Comparison of ENCODE assay signal across 14 cellular contexts in the genomic region with DNA sequence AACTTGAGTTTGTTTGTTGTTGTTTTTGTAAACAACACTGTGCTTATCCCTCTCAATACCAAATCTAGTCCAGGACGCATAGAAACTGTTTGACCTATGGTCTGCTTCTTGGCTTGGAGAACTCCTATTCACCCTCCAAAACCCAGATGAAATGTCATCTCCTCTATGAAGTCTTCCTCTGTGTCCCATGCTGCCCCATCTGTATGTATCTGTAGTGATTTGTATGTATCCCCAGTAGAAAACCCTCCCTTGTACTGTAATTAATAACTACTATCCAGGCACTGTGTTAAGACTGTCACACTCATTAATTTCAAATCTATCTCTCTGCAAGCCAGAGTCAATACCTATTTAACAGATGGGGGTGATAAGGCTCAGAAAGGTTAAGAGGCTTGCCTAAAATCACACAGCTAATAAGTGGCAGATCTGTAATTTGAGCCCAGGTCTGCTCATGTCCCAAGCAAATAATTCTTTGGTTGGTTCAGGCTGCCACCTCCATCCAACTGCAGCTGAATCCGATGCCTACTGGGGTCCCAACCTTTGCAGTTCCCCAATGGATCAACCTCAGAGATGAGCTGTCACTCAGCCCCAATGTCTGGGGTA. TPM values are rescaled to one million over a fixed set of nuclear protein-coding genes. Genes with fewer than 3 reads are reported as not detected.
DNase-seq lines count a peak whose midpoint lies in the region; ATAC-seq and TF ChIP-seq lines count a peak whose summit lies in the region.
"Had no signal": no experiment of that assay in that cellular context is flagged by ENCODE, and none has a peak within 500 bp of the region (broad histone marks: within the 10 kb centered on the region; RNA-seq: fewer than 3 reads in every experiment).

No MANE protein-coding gene starts in this region.

- H3K27me3 ChIP-seq in iPS-20b (ENCODE audit: insufficient read depth, low read length) (no peaks in the 10 kb centered on the region), psoas muscle (ENCODE audit: insufficient read depth in 3 of 3, low read length in 2 of 3) (peaks cover 0 to 3% (median 0%) of the 10 kb centered on the region in 3 donors)

- intact Hi-C loops in activated T-helper 1 cell treated with anti-CD3 and anti-CD28 coated beads, Interleukin-12 subunit alpha, Interleukin-12 subunit beta, Interleukin-2, Interleukin-4 antibody, amounts not matched to agents 30 ng/mL and 10 ng/mL and 1 ng/mL, durations not matched to agents 14 hours and 24 hours and 36 hours (cut with micrococcal nuclease), result no loop called here
- intact Hi-C loops in psoas muscle (cut with DNase I), result no loop called here

- no peak for TF ChIP-seq CTCF in HEK293 (tag by site-specific recombination; IDR thresholded peaks at IDR 0.05)
- no peak for TF ChIP-seq CTCF in psoas muscle (IDR thresholded peaks at IDR 0.05)

- no peak overlapping the region for H3K27ac ChIP-seq in HEK293 (ENCODE audit: extremely low read depth, low read depth, low read length)
- peak overlapping the region; percentile 60 for H3K27ac ChIP-seq in iPS-20b (ENCODE audit: low read length)
- no peak overlapping the region for H3K27ac ChIP-seq in psoas muscle
- H3K27ac ChIP-seq: epithelial cell of prostate had no signal

- H3K4me3 ChIP-seq in HEK293 (ENCODE audit: low read depth, low read length) (no peak overlapping the region), iPS-20b (ENCODE audit: low read length) (peak overlapping the region; percentile 27; the same call in 1 of the 2 replicates), psoas muscle (no peak overlapping the region)
- H3K4me3 ChIP-seq: GM12878, lung had no signal

- H3K9me3 Mint-ChIP-seq in activated T-helper 1 cell treated with anti-CD3 and anti-CD28 coated beads, Interleukin-12 subunit alpha, Interleukin-12 subunit beta, Interleukin-2, Interleukin-4 antibody, amounts not matched to agents 30 ng/mL and 10 ng/mL and 1 ng/mL, durations not matched to agents 14 hours and 24 hours and 36 hours, result no peaks in the 10 kb centered on the region
- H3K9me3 Mint-ChIP-seq in stimulated activated effector memory CD8-positive, alpha-beta T cell treated with anti-CD3 and anti-CD28 coated beads, Interleukin-12 subunit alpha, Interleukin-12 subunit beta, amount 100 ng/mL, for 72 hours, result no peaks in the 10 kb centered on the region

- H3K9me3 ChIP-seq in HEK293 (ENCODE audit: control insufficient read depth, insufficient read depth, low read depth, low read length) (no peaks in the 10 kb centered on the region), iPS-20b (ENCODE audit: insufficient read depth, low read depth, low read length) (no peaks in the 10 kb centered on the region), psoas muscle (no peaks in the 10 kb centered on the region)

- no peak for ATAC-seq in stimulated activated effector memory CD8-positive, alpha-beta T cell treated with anti-CD3 and anti-CD28 coated beads, Interleukin-12 subunit alpha, Interleukin-12 subunit beta, amount 100 ng/mL, for 72 hours
- ATAC-seq in HG03175 (IDR thresholded peaks at IDR 0.05; ENCODE audit: unreplicated experiment) (no peak), HG03025 (IDR thresholded peaks at IDR 0.05; ENCODE audit: low FRiP score, unreplicated experiment) (no peak), psoas muscle (no peak)
- ATAC-seq: GM12878 had no signal

- 89 to 95% (median 92%) methylated on average over 2 of the region's 2 CpGs for WGBS in psoas muscle, 3 donors

- H3K27me3 Mint-ChIP-seq in activated T-helper 1 cell treated with anti-CD3 and anti-CD28 coated beads, Interleukin-12 subunit alpha, Interleukin-12 subunit beta, Interleukin-2, Interleukin-4 antibody, amounts not matched to agents 30 ng/mL and 10 ng/mL and 1 ng/mL, durations not matched to agents 14 hours and 24 hours and 36 hours (ENCODE audit: insufficient read depth), result no peaks in the 10 kb centered on the region

- POLR2A ChIA-PET in HEK293 (lab: Yijun Ruan, JAX), result no interaction called here

- H3K9ac ChIP-seq in iPS-20b (ENCODE audit: low read depth, low read length), result peak overlapping the region; percentile 64

- H3K4me1 ChIP-seq in HEK293 (ENCODE audit: control insufficient read depth, insufficient read depth, low read length) (peaks cover 18% of the 10 kb centered on the region), iPS-20b (ENCODE audit: insufficient read depth, low read length) (peaks cover 39% of the 10 kb centered on the region), psoas muscle (peaks cover 13% of the 10 kb centered on the region)

- peaks cover 24% of the 10 kb centered on the region for H3K36me3 Mint-ChIP-seq in activated T-helper 1 cell treated with anti-CD3 and anti-CD28 coated beads, Interleukin-12 subunit alpha, Interleukin-12 subunit beta, Interleukin-2, Interleukin-4 antibody, amounts not matched to agents 30 ng/mL and 10 ng/mL and 1 ng/mL, durations not matched to agents 14 hours and 24 hours and 36 hours (ENCODE audit: low read depth)
- H3K36me3 Mint-ChIP-seq in stimulated activated effector memory CD8-positive, alpha-beta T cell treated with anti-CD3 and anti-CD28 coated beads, Interleukin-12 subunit alpha, Interleukin-12 subunit beta, amount 100 ng/mL, for 72 hours, result peaks cover 9% of the 10 kb centered on the region

- H3K4me1 Mint-ChIP-seq in activated T-helper 1 cell treated with anti-CD3 and anti-CD28 coated beads, Interleukin-12 subunit alpha, Interleukin-12 subunit beta, Interleukin-2, Interleukin-4 antibody, amounts not matched to agents 30 ng/mL and 10 ng/mL and 1 ng/mL, durations not matched to agents 14 hours and 24 hours and 36 hours (ENCODE audit: low read depth), result peaks cover 33% of the 10 kb centered on the region
- H3K4me1 Mint-ChIP-seq in stimulated activated effector memory CD8-positive, alpha-beta T cell treated with anti-CD3 and anti-CD28 coated beads, Interleukin-12 subunit alpha, Interleukin-12 subunit beta, amount 100 ng/mL, for 72 hours, result peaks cover 53% of the 10 kb centered on the region

- CTCF ChIA-PET in HEK293 (lab: Yijun Ruan, JAX), result interaction anchor here (0.5 to 1.3 kb wide), 3 partner anchors 44 to 731 kb away, joined by 3 to 4 read pairs (median 3); no protein-coding TSS in a partner anchor

- H3K27ac Mint-ChIP-seq in activated T-helper 1 cell treated with anti-CD3 and anti-CD28 coated beads, Interleukin-12 subunit alpha, Interleukin-12 subunit beta, Interleukin-2, Interleukin-4 antibody, amounts not matched to agents 30 ng/mL and 10 ng/mL and 1 ng/mL, durations not matched to agents 14 hours and 24 hours and 36 hours, result peak overlapping the region; percentile 36
- peak overlapping the region; percentile 41 for H3K27ac Mint-ChIP-seq in stimulated activated effector memory CD8-positive, alpha-beta T cell treated with anti-CD3 and anti-CD28 coated beads, Interleukin-12 subunit alpha, Interleukin-12 subunit beta, amount 100 ng/mL, for 72 hours

- H3K36me3 ChIP-seq in HEK293 (ENCODE audit: control insufficient read depth in 2 of 2, insufficient read depth in 1 of 2, low read length in 2 of 2) (no peaks in the 10 kb centered on the region), iPS-20b (ENCODE audit: insufficient read depth, low read depth, low read length) (no peaks in the 10 kb centered on the region), psoas muscle (ENCODE audit: insufficient read depth in 1 of 2, low read depth in 1 of 2) (no peaks in the 10 kb centered on the region)

- H3K4me3 Mint-ChIP-seq in activated T-helper 1 cell treated with anti-CD3 and anti-CD28 coated beads, Interleukin-12 subunit alpha, Interleukin-12 subunit beta, Interleukin-2, Interleukin-4 antibody, amounts not matched to agents 30 ng/mL and 10 ng/mL and 1 ng/mL, durations not matched to agents 14 hours and 24 hours and 36 hours, result no peak overlapping the region
- H3K4me3 Mint-ChIP-seq in stimulated activated effector memory CD8-positive, alpha-beta T cell treated with anti-CD3 and anti-CD28 coated beads, Interleukin-12 subunit alpha, Interleukin-12 subunit beta, amount 100 ng/mL, for 72 hours, result no peak overlapping the region

- DNase-seq in activated T-helper 1 cell treated with anti-CD3 and anti-CD28 coated beads, Interleukin-12 subunit alpha, Interleukin-12 subunit beta, Interleukin-2, Interleukin-4 antibody, amounts not matched to agents 30 ng/mL and 10 ng/mL and 1 ng/mL, durations not matched to agents 14 hours and 24 hours and 36 hours (ENCODE audit: low spot score), result no peak
- no peak for DNase-seq in stimulated activated effector memory CD8-positive, alpha-beta T cell treated with anti-CD3 and anti-CD28 coated beads, Interleukin-12 subunit alpha, Interleukin-12 subunit beta, amount 100 ng/mL, for 72 hours (ENCODE audit: low spot score in 2 of 2)
- DNase-seq in cortex of kidney (lab: John Stamatoyannopoulos, UW) (no peak), psoas muscle (no peak)
- DNase-seq: NCI-H2029 treated with DMSO at 0.1 percent for 48 hours; SIG-M5; stimulated activated CD8-positive, alpha-beta memory T cell treated with anti-CD3 and anti-CD28 coated beads, Interleukin-4, amount 100 ng/mL, for 48 hours had no signal

TF ChIP-seq in HEK293, 187 proteins besides CTCF, POLR2A, EP300 and RAD21 (continues in another document):
- no peak for TF ChIP-seq ZNF792 (tag by site-specific recombination; IDR thresholded peaks at IDR 0.05)

RNA-seq across cellular contexts. Expression of a gene that starts 24.6 kb away (rescaled TPM):
- 139 and 140 TPM in 2 replicates for total RNA-seq in activated T-helper 1 cell treated with anti-CD3 and anti-CD28 coated beads, Interleukin-12 subunit alpha, Interleukin-12 subunit beta, Interleukin-2, Interleukin-4 antibody, amounts not matched to agents 30 ng/mL and 10 ng/mL and 1 ng/mL, durations not matched to agents 14 hours and 24 hours and 36 hours
- total RNA-seq in psoas muscle, result 10 to 100 TPM; 12.3 to 24.9 (median 19.0) TPM
- polyA plus RNA-seq in psoas muscle, result 10 to 100 TPM; 12.2 to 14.6 (median 13.2) TPM
